In genomic region chr3:127831723-127832172, GRCh38 we compare ENCODE assay signal across 9 cellular contexts. TPM values are rescaled to one million over a fixed set of nuclear protein-coding genes. Genes with fewer than 3 reads are reported as not detected.
DNase-seq lines count a peak whose midpoint lies in the region; ATAC-seq and TF ChIP-seq lines count a peak whose summit lies in the region.
"Had no signal": no experiment of that assay in that cellular context is flagged by ENCODE, and none has a peak within 500 bp of the region (broad histone marks: within the 10 kb centered on the region; RNA-seq: fewer than 3 reads in every experiment).

No MANE protein-coding gene starts in this region.

- WGBS in prostate gland: 62% methylated on average over 4 of the region's 4 CpGs

- no peak for ATAC-seq in HG02798 (IDR thresholded peaks at IDR 0.05; ENCODE audit: poor library complexity, unreplicated experiment)
- no peak for ATAC-seq in GM21576 (IDR thresholded peaks at IDR 0.05; ENCODE audit: unreplicated experiment)

- DNase-seq in AG20443 (ENCODE audit: low spot score): peak; percentile 73
- DNase-seq in GM13977 (ENCODE audit: low spot score): peak; percentile 42
- DNase-seq in SJCRH30: peak; percentile 57 to 76
- DNase-seq in fibroblast of peridontal ligament (ENCODE audit: extremely low read depth): peak; percentile 48
- no peak for DNase-seq in prostate gland (ENCODE audit: low spot score)
- DNase-seq in MG63: no peak

- TF ChIP-seq CTCF in GM13977 (IDR thresholded peaks at IDR 0.05; ENCODE audit: extremely low read depth, insufficient read depth, missing control alignments) (peak; percentile 64), prostate gland (IDR thresholded peaks at IDR 0.05) (peak in 3 of 4 experiments; percentile 46 to 58 (median 48))

- TF ChIP-seq POLR2A in prostate gland (IDR thresholded peaks at IDR 0.05): no peak

- H3K36me3 ChIP-seq in SJCRH30 (no peaks in the 10 kb centered on the region), prostate gland (no peaks in the 10 kb centered on the region), MG63 (no peaks in the 10 kb centered on the region)

- in situ Hi-C loops in GM13977 (cut with MboI; ENCODE audit: low pct_unique_long_range_greater_than_20kb, low sequenced_read_pairs, unreplicated experiment): no loop called here

- H3K27ac ChIP-seq in SJCRH30 (no peak overlapping the region), prostate gland (no peak overlapping the region)
- H3K27ac ChIP-seq: epithelial cell of prostate had no signal

- H3K9me3 ChIP-seq in SJCRH30 (replicated peaks) (peaks cover 17% of the 10 kb centered on the region), prostate gland (no peaks in the 10 kb centered on the region), MG63 (peaks cover 19% of the 10 kb centered on the region)

- no peaks in the 10 kb centered on the region for H3K27me3 ChIP-seq in SJCRH30
- H3K27me3 ChIP-seq in prostate gland (replicated peaks; ENCODE audit: insufficient read depth): no peaks in the 10 kb centered on the region
- no peaks in the 10 kb centered on the region for H3K27me3 ChIP-seq in MG63

- no peak overlapping the region for H3K4me3 ChIP-seq in SJCRH30
- H3K4me3 ChIP-seq in prostate gland: no peak overlapping the region
- H3K4me3 ChIP-seq in MG63: no peak overlapping the region

- intact Hi-C loops in prostate gland (cut with DNase I): loop anchor here (10.0 kb wide), 1 partner anchor 133 kb away; no protein-coding TSS in a partner anchor

- H3K4me1 ChIP-seq in SJCRH30 (no peaks in the 10 kb centered on the region), prostate gland (replicated peaks) (no peaks in the 10 kb centered on the region)

RNA-seq across cellular contexts. Expression of gene MGLL, which starts 9.4 kb away (rescaled TPM):
- 32.6 and 41.7 TPM in 2 replicates for total RNA-seq in SJCRH30 (2014; rRNA removed; shearing (Covaris generic))
- 10 to 100 TPM; 20.0 to 31.8 TPM for total RNA-seq in prostate gland
- 28.8 and 29.0 TPM in 2 replicates for total RNA-seq in MG63 (2014; rRNA removed; shearing (Covaris generic); ENCODE audit: low replicate concordance)

Comparison
In these comparisons a context has a peak if more than half of its experiments do, and no peak if none do; other contexts are left out.
1. DNase-seq: peak in AG20443 (single experiment), GM13977 (single experiment), SJCRH30 (2 of 2) and fibroblast of peridontal ligament (single experiment); none in prostate gland (single experiment) and MG63 (single experiment).